8 cellular contexts compared by ENCODE assay signal in the genomic region with DNA sequence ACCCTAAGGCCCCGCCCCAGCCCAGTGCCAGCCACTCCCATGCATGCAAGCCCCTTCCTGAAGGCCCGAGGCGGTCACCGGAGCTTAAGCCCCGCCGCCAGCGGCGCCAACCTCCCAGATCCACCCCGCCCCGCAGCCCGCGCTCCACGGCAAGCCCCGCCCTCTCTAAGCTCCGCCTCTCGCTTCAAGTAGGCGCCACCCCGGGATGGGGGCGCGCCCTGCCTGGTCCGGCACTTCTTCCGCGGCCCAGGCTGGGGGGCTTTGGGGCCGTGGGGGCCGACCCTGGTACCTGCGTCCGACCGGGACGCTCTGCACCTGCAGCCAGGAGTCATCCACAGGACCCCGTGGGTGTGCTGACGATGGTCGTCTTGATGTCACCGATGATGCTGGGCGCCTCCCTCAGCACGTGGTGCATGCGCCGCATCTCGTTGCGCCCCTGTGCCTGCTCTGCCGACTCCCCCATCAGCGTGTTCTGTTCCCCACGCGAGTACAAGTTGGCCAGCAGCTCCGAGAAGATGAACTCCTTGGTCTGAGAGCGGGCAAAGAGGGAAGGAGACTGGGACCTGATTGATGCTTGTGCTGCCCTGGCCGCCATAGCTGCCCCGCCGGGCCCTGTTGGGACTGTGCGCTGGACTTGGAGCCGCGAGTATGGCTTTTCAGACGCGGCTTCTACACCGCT. TPM values are rescaled to one million over a fixed set of nuclear protein-coding genes. Genes with fewer than 3 reads are reported as not detected.
A peak's percentile ranks its signal among the peaks of the same experiment; 100 is the strongest.
DNase-seq lines count a peak whose midpoint lies in the region; ATAC-seq and TF ChIP-seq lines count a peak whose summit lies in the region.

No MANE protein-coding gene starts in this region.

- H3K4me3 ChIP-seq in dorsolateral prefrontal cortex (peak overlapping the region; percentile 58 to 99 (median 82)), lower lobe of right lung (peak overlapping the region; percentile 92)

- no peaks in the 10 kb centered on the region for H3K9me3 ChIP-seq in lower lobe of right lung

- ATAC-seq in GM19438 (IDR thresholded peaks at IDR 0.05; ENCODE audit: low read depth, unreplicated experiment) (peak; percentile 95), HG03558 (IDR thresholded peaks at IDR 0.05; ENCODE audit: extremely low read depth, unreplicated experiment) (peak; percentile 78), lower lobe of right lung (peak; percentile 99)

- H3K27me3 ChIP-seq in dorsolateral prefrontal cortex (no peaks in the 10 kb centered on the region), lower lobe of right lung (ENCODE audit: low read depth) (no peaks in the 10 kb centered on the region)

- no peaks in the 10 kb centered on the region for H3K9me3 Mint-ChIP-seq in activated CD4-positive, alpha-beta memory T cell treated with anti-CD3 and anti-CD28 coated beads for 36 hours

- CTCF ChIA-PET in activated CD4-positive, alpha-beta memory T cell treated with anti-CD3 and anti-CD28 coated beads for 36 hours (lab: Charles Lee), result interaction anchor here (0.7 to 1.4 kb wide), 3 partner anchors 9 to 113 kb away, joined by 3 to 4 read pairs (median 3); a partner anchor contains a TSS

- no peaks in the 10 kb centered on the region for H3K36me3 ChIP-seq in lower lobe of right lung

- TF ChIP-seq CTCF in dorsolateral prefrontal cortex (IDR thresholded peaks at IDR 0.05 in 54 of 56, conservative IDR thresholded peaks at IDR 0.05 in 2 of 56; ENCODE audit: low read depth in 1 of 56, partially characterized antibody in 56 of 56), result peak in 7 of 56 donors; percentile 5 to 37 (median 16)
- TF ChIP-seq CTCF in lower lobe of right lung (IDR thresholded peaks at IDR 0.05), result no peak

- peaks cover 3% of the 10 kb centered on the region for H3K4me1 Mint-ChIP-seq in activated CD4-positive, alpha-beta memory T cell treated with anti-CD3 and anti-CD28 coated beads for 36 hours (ENCODE audit: low read depth)

- H3K27ac Mint-ChIP-seq in activated CD4-positive, alpha-beta memory T cell treated with anti-CD3 and anti-CD28 coated beads for 36 hours, result no peak overlapping the region

- H3K4me3 Mint-ChIP-seq in activated CD4-positive, alpha-beta memory T cell treated with anti-CD3 and anti-CD28 coated beads for 36 hours, result peak overlapping the region; percentile 72

- peak overlapping the region in 39 of 59 donors; percentile 23 to 87 (median 69) for H3K27ac ChIP-seq in dorsolateral prefrontal cortex
- peak overlapping the region; percentile 31 for H3K27ac ChIP-seq in lower lobe of right lung

- no peaks in the 10 kb centered on the region for H3K36me3 Mint-ChIP-seq in activated CD4-positive, alpha-beta memory T cell treated with anti-CD3 and anti-CD28 coated beads for 36 hours

- DNase-seq in C1 segment of cervical spinal cord (lab: John Stamatoyannopoulos, UW), result peak; percentile 11 to 95 (median 76)
- DNase-seq in NCI-H748 treated with DMSO at 0.1 percent for 48 hours (lab: John Stamatoyannopoulos, UW), result peak; percentile 76
- DNase-seq in activated CD4-positive, alpha-beta memory T cell treated with anti-CD3 and anti-CD28 coated beads for 36 hours, result peak; percentile 94
- DNase-seq in dorsolateral prefrontal cortex, result peak; percentile 73 to 96 (median 92)
- DNase-seq in lower lobe of right lung, result peak; percentile 97
- DNase-seq in stimulated activated CD4-positive, alpha-beta T cell treated with anti-CD3 and anti-CD28 coated beads, Interleukin-4, amount 100 ng/mL, for 4 hours, result peak; percentile 84 to 88

- peaks cover 2% of the 10 kb centered on the region for H3K27me3 Mint-ChIP-seq in activated CD4-positive, alpha-beta memory T cell treated with anti-CD3 and anti-CD28 coated beads for 36 hours

- intact Hi-C loops in activated CD4-positive, alpha-beta memory T cell treated with anti-CD3 and anti-CD28 coated beads for 36 hours (cut with micrococcal nuclease), result no loop called here
- intact Hi-C loops in dorsolateral prefrontal cortex (cut with DNase I) (loop anchor here in 1 of 2 donors (2.0 kb wide), 1 partner anchor 20 kb away; no protein-coding TSS in a partner anchor), lower lobe of right lung (cut with DNase I) (no loop called here)

- peaks cover 13% of the 10 kb centered on the region for H3K4me1 ChIP-seq in lower lobe of right lung

- POLR2A ChIA-PET in activated CD4-positive, alpha-beta memory T cell treated with anti-CD3 and anti-CD28 coated beads for 36 hours (lab: Charles Lee), result interaction anchor here (0.9 to 1.4 kb wide), 2 partner anchors 20 to 104 kb away, joined by 3 to 6 read pairs; no protein-coding TSS in a partner anchor

RNA-seq across cellular contexts. Expression of a gene that starts 26.1 kb away (rescaled TPM):
- total RNA-seq in activated CD4-positive, alpha-beta memory T cell treated with anti-CD3 and anti-CD28 coated beads for 36 hours, result not detected
- total RNA-seq in dorsolateral prefrontal cortex, result 10 to 100 TPM in 109 of 120 experiments, 1 to 10 TPM in 11; 5.6 to 30.1 (median 13.8) TPM
- total RNA-seq in lower lobe of right lung, result 15.0 TPM

Comparison
In these comparisons a context has a peak if more than half of its experiments do, and no peak if none do; other contexts are left out.
1. Peak in every context shown above with its lines: DNase-seq, ATAC-seq, H3K4me3 ChIP-seq and H3K27ac ChIP-seq.
2. RNA of a gene that starts 26.1 kb away (total RNA-seq): 15.0 TPM in lower lobe of right lung (single experiment) and 5.6 to 30.1 TPM in dorsolateral prefrontal cortex; not detected in activated CD4-positive, alpha-beta memory T cell treated with anti-CD3 and anti-CD28 coated beads for 36 hours; every median in the first group is over 4 times any median in the second.